ENCODE assay signal across 13 cellular contexts in genomic region chr19:50649433-50650391, GRCh38. TPM values are rescaled to one million over a fixed set of nuclear protein-coding genes. Genes with fewer than 3 reads are reported as not detected.
DNase-seq lines count a peak whose midpoint lies in the region; FAIRE-seq and TF ChIP-seq lines count a peak whose summit lies in the region.
"Had no signal": no experiment of that assay in that cellular context is flagged by ENCODE, and none has a peak within 500 bp of the region (broad histone marks: within the 10 kb centered on the region; RNA-seq: fewer than 3 reads in every experiment).

C19orf81 (plus strand) TSS chr19:50649445; CDS start chr19:50649445, 0 bp downstream.

- peak; percentile 26 for FAIRE-seq in HTR-8/SVneo (lab: Jason Lieb, UNC)
- FAIRE-seq: RCC 7860 had no signal

- no peak within 1 kb of the TSS for H3K4me3 ChIP-seq in kidney epithelial cell (ENCODE audit: low read depth, low read length)
- H3K4me3 ChIP-seq: adrenal gland, tibial artery had no signal

- H3K27me3 ChIP-seq in kidney epithelial cell (ENCODE audit: control insufficient read depth, insufficient read depth, low read length) = no peaks in the 10 kb centered on the region

- DNase-seq in DMS 273 (lab: John Stamatoyannopoulos, UW; ENCODE audit: unreplicated experiment) = peak; percentile 22
- no peak for DNase-seq in DMS 273 treated with DMSO at 0.1 percent for 48 hours (lab: John Stamatoyannopoulos, UW)
- peak; percentile 55 for DNase-seq in HTR-8/SVneo (ENCODE audit: insufficient read length, low spot score)
- peak; percentile 69 for DNase-seq in SW480 (ENCODE audit: low spot score)
- no peak for DNase-seq in kidney epithelial cell (ENCODE audit: low read depth)
- DNase-seq in activated T-cell treated with anti-CD3 and anti-CD28 coated beads for 4 hours = no peak
- no peak for DNase-seq in cortex of kidney (lab: John Stamatoyannopoulos, UW)
- DNase-seq in globus pallidus (ENCODE audit: low spot score) = no peak
- DNase-seq: activated CD4-positive, alpha-beta T cell treated with anti-CD3 and anti-CD28 coated beads for 4 hours; adrenal gland; tibial artery had no signal

- H3K36me3 ChIP-seq in kidney epithelial cell (ENCODE audit: control insufficient read depth, insufficient read depth, low read length) = no peaks in the 10 kb centered on the region
- H3K36me3 ChIP-seq: adrenal gland, tibial artery had no signal

- no peak for TF ChIP-seq CTCF in kidney epithelial cell (IDR thresholded peaks at IDR 0.05; ENCODE audit: insufficient read depth, low read length, poor library complexity, severe bottlenecking)

RNA-seq across cellular contexts. Expression of gene C19orf81, which starts in this region (rescaled TPM):
- total RNA-seq in kidney epithelial cell = 4.4 and 16.5 TPM in 2 replicates
- total RNA-seq: left lobe of liver had no signal

Comparison
In these comparisons a context has a peak if more than half of its experiments do, and no peak if none do; other contexts are left out.
1. DNase-seq: peak in DMS 273 (single experiment), HTR-8/SVneo (single experiment) and SW480 (single experiment); none in DMS 273 treated with DMSO at 0.1 percent for 48 hours (single experiment), kidney epithelial cell (single experiment), activated T-cell treated with anti-CD3 and anti-CD28 coated beads for 4 hours (single experiment), cortex of kidney (single experiment) and globus pallidus (single experiment).